In the genomic region with DNA sequence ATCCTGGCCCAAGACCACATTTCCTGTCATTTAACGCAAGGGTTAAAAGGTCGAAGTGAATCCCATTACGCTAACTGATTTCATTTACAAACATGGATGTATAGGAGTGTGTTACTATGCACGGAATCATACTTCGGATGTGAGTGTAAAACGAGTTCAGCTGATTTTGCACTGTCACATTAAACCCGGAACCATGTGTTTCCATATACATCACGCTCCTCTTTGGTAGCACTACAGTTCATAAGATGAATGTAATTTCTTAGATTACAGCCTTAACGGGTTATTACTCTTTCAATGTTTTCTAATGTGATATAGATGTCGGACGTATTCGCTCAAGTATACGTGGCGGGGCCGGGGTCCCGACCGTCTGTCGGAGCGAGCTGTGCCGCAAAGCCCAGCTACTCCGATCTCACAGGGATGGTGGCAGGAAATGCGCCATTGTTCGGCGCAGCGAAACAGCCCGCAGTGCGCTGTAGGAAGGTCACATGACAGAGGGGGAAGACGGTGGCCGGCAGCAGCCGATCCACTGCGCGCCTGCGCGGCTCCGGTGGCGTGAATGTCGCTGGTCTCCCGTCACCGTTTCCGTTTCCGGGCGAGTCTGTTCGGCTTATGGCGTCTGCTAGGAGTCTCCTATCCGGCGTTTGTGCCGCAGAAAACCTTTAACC, we compare ENCODE assay signal across 1 cellular context.
TF ChIP-seq lines count a peak whose summit lies in the region.

No MANE protein-coding gene starts in this region.

TF ChIP-seq in HepG2, 621 proteins besides CTCF, POLR2A, EP300 and RAD21 (continued from another document and continues in another):
- TF ChIP-seq, protein P1, sequence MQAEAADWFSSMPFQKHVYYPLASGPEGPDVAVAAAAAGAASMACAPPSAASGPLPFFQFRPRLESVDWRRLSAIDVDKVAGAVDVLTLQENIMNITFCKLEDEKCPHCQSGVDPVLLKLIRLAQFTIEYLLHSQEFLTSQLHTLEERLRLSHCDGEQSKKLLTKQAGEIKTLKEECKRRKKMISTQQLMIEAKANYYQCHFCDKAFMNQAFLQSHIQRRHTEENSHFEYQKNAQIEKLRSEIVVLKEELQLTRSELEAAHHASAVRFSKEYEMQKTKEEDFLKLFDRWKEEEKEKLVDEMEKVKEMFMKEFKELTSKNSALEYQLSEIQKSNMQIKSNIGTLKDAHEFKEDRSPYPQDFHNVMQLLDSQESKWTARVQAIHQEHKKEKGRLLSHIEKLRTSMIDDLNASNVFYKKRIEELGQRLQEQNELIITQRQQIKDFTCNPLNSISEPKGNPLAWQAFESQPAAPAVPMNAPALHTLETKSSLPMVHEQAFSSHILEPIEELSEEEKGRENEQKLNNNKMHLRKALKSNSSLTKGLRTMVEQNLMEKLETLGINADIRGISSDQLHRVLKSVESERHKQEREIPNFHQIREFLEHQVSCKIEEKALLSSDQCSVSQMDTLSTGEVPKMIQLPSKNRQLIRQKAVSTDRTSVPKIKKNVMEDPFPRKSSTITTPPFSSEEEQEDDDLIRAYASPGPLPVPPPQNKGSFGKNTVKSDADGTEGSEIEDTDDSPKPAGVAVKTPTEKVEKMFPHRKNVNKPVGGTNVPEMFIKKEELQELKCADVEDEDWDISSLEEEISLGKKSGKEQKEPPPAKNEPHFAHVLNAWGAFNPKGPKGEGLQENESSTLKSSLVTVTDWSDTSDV (CRISPR knock-in tag; IDR thresholded peaks at IDR 0.05), result no peak
- TF ChIP-seq ZNF816 (CRISPR knock-in tag; IDR thresholded peaks at IDR 0.05; ENCODE audit: borderline replicate concordance), result no peak
- no peak for TF ChIP-seq KLF6 (CRISPR knock-in tag; IDR thresholded peaks at IDR 0.05)
- TF ChIP-seq SP1 (IDR thresholded peaks at IDR 0.05), result no peak
- TF ChIP-seq SP1 (CRISPR knock-in tag; IDR thresholded peaks at IDR 0.05), result no peak
- TF ChIP-seq POLR2AphosphoS5 (IDR thresholded peaks at IDR 0.05; ENCODE audit: low read depth, low read length), result no peak
- TF ChIP-seq YEATS4 (CRISPR knock-in tag; IDR thresholded peaks at IDR 0.05; ENCODE audit: borderline replicate concordance), result no peak
- TF ChIP-seq ZSCAN30 (CRISPR knock-in tag; IDR thresholded peaks at IDR 0.05), result no peak
- no peak for TF ChIP-seq ZNF792 (CRISPR knock-in tag; IDR thresholded peaks at IDR 0.05)
- TF ChIP-seq IRX3 (CRISPR knock-in tag; IDR thresholded peaks at IDR 0.05; ENCODE audit: borderline replicate concordance, low read depth), result no peak
- no peak for TF ChIP-seq KDM5A (IDR thresholded peaks at IDR 0.05; ENCODE audit: borderline replicate concordance, low read length)
- TF ChIP-seq, protein P2, sequence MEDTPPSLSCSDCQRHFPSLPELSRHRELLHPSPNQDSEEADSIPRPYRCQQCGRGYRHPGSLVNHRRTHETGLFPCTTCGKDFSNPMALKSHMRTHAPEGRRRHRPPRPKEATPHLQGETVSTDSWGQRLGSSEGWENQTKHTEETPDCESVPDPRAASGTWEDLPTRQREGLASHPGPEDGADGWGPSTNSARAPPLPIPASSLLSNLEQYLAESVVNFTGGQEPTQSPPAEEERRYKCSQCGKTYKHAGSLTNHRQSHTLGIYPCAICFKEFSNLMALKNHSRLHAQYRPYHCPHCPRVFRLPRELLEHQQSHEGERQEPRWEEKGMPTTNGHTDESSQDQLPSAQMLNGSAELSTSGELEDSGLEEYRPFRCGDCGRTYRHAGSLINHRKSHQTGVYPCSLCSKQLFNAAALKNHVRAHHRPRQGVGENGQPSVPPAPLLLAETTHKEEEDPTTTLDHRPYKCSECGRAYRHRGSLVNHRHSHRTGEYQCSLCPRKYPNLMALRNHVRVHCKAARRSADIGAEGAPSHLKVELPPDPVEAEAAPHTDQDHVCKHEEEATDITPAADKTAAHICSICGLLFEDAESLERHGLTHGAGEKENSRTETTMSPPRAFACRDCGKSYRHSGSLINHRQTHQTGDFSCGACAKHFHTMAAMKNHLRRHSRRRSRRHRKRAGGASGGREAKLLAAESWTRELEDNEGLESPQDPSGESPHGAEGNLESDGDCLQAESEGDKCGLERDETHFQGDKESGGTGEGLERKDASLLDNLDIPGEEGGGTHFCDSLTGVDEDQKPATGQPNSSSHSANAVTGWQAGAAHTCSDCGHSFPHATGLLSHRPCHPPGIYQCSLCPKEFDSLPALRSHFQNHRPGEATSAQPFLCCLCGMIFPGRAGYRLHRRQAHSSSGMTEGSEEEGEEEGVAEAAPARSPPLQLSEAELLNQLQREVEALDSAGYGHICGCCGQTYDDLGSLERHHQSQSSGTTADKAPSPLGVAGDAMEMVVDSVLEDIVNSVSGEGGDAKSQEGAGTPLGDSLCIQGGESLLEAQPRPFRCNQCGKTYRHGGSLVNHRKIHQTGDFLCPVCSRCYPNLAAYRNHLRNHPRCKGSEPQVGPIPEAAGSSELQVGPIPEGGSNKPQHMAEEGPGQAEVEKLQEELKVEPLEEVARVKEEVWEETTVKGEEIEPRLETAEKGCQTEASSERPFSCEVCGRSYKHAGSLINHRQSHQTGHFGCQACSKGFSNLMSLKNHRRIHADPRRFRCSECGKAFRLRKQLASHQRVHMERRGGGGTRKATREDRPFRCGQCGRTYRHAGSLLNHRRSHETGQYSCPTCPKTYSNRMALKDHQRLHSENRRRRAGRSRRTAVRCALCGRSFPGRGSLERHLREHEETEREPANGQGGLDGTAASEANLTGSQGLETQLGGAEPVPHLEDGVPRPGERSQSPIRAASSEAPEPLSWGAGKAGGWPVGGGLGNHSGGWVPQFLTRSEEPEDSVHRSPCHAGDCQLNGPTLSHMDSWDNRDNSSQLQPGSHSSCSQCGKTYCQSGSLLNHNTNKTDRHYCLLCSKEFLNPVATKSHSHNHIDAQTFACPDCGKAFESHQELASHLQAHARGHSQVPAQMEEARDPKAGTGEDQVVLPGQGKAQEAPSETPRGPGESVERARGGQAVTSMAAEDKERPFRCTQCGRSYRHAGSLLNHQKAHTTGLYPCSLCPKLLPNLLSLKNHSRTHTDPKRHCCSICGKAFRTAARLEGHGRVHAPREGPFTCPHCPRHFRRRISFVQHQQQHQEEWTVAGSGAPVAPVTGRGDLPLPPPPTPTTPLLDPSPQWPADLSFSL (CRISPR knock-in tag; IDR thresholded peaks at IDR 0.05), result no peak
- TF ChIP-seq ZNF891 (CRISPR knock-in tag; IDR thresholded peaks at IDR 0.05), result no peak
- TF ChIP-seq, protein P3, sequence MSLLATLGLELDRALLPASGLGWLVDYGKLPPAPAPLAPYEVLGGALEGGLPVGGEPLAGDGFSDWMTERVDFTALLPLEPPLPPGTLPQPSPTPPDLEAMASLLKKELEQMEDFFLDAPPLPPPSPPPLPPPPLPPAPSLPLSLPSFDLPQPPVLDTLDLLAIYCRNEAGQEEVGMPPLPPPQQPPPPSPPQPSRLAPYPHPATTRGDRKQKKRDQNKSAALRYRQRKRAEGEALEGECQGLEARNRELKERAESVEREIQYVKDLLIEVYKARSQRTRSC (CRISPR knock-in tag; IDR thresholded peaks at IDR 0.05; ENCODE audit: low read depth), result no peak
- TF ChIP-seq, protein P4, sequence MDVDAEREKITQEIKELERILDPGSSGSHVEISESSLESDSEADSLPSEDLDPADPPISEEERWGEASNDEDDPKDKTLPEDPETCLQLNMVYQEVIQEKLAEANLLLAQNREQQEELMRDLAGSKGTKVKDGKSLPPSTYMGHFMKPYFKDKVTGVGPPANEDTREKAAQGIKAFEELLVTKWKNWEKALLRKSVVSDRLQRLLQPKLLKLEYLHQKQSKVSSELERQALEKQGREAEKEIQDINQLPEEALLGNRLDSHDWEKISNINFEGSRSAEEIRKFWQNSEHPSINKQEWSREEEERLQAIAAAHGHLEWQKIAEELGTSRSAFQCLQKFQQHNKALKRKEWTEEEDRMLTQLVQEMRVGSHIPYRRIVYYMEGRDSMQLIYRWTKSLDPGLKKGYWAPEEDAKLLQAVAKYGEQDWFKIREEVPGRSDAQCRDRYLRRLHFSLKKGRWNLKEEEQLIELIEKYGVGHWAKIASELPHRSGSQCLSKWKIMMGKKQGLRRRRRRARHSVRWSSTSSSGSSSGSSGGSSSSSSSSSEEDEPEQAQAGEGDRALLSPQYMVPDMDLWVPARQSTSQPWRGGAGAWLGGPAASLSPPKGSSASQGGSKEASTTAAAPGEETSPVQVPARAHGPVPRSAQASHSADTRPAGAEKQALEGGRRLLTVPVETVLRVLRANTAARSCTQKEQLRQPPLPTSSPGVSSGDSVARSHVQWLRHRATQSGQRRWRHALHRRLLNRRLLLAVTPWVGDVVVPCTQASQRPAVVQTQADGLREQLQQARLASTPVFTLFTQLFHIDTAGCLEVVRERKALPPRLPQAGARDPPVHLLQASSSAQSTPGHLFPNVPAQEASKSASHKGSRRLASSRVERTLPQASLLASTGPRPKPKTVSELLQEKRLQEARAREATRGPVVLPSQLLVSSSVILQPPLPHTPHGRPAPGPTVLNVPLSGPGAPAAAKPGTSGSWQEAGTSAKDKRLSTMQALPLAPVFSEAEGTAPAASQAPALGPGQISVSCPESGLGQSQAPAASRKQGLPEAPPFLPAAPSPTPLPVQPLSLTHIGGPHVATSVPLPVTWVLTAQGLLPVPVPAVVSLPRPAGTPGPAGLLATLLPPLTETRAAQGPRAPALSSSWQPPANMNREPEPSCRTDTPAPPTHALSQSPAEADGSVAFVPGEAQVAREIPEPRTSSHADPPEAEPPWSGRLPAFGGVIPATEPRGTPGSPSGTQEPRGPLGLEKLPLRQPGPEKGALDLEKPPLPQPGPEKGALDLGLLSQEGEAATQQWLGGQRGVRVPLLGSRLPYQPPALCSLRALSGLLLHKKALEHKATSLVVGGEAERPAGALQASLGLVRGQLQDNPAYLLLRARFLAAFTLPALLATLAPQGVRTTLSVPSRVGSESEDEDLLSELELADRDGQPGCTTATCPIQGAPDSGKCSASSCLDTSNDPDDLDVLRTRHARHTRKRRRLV (CRISPR knock-in tag; IDR thresholded peaks at IDR 0.05), result no peak
- TF ChIP-seq, protein P5, sequence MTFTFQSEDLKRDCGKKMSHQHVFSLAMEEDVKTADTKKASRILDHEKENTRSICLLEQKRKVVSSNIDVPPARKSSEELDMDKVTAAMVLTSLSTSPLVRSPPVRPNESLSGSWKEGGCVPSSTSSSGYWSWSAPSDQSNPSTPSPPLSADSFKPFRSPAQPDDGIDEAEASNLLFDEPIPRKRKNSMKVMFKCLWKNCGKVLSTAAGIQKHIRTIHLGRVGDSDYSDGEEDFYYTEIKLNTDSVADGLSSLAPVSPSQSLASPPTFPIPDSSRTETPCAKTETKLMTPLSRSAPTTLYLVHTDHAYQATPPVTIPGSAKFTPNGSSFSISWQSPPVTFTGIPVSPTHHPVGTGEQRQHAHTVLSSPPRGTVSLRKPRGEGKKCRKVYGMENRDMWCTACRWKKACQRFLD (CRISPR knock-in tag; IDR thresholded peaks at IDR 0.05; ENCODE audit: borderline replicate concordance), result no peak
- TF ChIP-seq, protein P6, sequence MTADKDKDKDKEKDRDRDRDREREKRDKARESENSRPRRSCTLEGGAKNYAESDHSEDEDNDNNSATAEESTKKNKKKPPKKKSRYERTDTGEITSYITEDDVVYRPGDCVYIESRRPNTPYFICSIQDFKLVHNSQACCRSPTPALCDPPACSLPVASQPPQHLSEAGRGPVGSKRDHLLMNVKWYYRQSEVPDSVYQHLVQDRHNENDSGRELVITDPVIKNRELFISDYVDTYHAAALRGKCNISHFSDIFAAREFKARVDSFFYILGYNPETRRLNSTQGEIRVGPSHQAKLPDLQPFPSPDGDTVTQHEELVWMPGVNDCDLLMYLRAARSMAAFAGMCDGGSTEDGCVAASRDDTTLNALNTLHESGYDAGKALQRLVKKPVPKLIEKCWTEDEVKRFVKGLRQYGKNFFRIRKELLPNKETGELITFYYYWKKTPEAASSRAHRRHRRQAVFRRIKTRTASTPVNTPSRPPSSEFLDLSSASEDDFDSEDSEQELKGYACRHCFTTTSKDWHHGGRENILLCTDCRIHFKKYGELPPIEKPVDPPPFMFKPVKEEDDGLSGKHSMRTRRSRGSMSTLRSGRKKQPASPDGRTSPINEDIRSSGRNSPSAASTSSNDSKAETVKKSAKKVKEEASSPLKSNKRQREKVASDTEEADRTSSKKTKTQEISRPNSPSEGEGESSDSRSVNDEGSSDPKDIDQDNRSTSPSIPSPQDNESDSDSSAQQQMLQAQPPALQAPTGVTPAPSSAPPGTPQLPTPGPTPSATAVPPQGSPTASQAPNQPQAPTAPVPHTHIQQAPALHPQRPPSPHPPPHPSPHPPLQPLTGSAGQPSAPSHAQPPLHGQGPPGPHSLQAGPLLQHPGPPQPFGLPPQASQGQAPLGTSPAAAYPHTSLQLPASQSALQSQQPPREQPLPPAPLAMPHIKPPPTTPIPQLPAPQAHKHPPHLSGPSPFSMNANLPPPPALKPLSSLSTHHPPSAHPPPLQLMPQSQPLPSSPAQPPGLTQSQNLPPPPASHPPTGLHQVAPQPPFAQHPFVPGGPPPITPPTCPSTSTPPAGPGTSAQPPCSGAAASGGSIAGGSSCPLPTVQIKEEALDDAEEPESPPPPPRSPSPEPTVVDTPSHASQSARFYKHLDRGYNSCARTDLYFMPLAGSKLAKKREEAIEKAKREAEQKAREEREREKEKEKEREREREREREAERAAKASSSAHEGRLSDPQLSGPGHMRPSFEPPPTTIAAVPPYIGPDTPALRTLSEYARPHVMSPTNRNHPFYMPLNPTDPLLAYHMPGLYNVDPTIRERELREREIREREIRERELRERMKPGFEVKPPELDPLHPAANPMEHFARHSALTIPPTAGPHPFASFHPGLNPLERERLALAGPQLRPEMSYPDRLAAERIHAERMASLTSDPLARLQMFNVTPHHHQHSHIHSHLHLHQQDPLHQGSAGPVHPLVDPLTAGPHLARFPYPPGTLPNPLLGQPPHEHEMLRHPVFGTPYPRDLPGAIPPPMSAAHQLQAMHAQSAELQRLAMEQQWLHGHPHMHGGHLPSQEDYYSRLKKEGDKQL (CRISPR knock-in tag; IDR thresholded peaks at IDR 0.05; ENCODE audit: low read depth), result no peak
- TF ChIP-seq PHF8 (CRISPR knock-in tag; IDR thresholded peaks at IDR 0.05), result peak; percentile 34; the same call in 1 of the 2 replicates
- TF ChIP-seq ZSCAN20 (CRISPR knock-in tag; IDR thresholded peaks at IDR 0.05; ENCODE audit: borderline replicate concordance), result no peak
- no peak for TF ChIP-seq AHR (CRISPR knock-in tag; IDR thresholded peaks at IDR 0.05)
- TF ChIP-seq TMF1 (CRISPR knock-in tag; IDR thresholded peaks at IDR 0.05; ENCODE audit: low read depth), result no peak
- no peak for TF ChIP-seq TBP (CRISPR knock-in tag; IDR thresholded peaks at IDR 0.05)
- peak; percentile 89 for TF ChIP-seq WIZ (CRISPR knock-in tag; IDR thresholded peaks at IDR 0.05)
- TF ChIP-seq PAWR (CRISPR knock-in tag; IDR thresholded peaks at IDR 0.05; ENCODE audit: borderline replicate concordance), result no peak
- no peak for TF ChIP-seq ZC3H13 (CRISPR knock-in tag; IDR thresholded peaks at IDR 0.05)
- no peak for TF ChIP-seq KDM6A (CRISPR knock-in tag; IDR thresholded peaks at IDR 0.05; ENCODE audit: low read depth)
- TF ChIP-seq RBFOX2 (IDR thresholded peaks at IDR 0.05; ENCODE audit: low read depth, low read length), result 0 out of 2 replicates have a peak, but pooled peaks have one; percentile 48
- TF ChIP-seq U2AF2 (IDR thresholded peaks at IDR 0.05; ENCODE audit: low read depth, low read length), result no peak
- no peak for TF ChIP-seq ZNF652 (CRISPR knock-in tag; IDR thresholded peaks at IDR 0.05; ENCODE audit: borderline replicate concordance, low read depth)
- 0 out of 2 replicates have a peak, but pooled peaks have one; percentile 8 for TF ChIP-seq STAG1 (CRISPR knock-in tag; IDR thresholded peaks at IDR 0.05)
- TF ChIP-seq ZSCAN31 (CRISPR knock-in tag; IDR thresholded peaks at IDR 0.05; ENCODE audit: low read depth), result no peak
- 0 out of 2 replicates have a peak, but pooled peaks have one; percentile 30 for TF ChIP-seq ZNF605 (CRISPR knock-in tag; IDR thresholded peaks at IDR 0.05)
